ENCODE assay signal across 12 cellular contexts in the genomic region with DNA sequence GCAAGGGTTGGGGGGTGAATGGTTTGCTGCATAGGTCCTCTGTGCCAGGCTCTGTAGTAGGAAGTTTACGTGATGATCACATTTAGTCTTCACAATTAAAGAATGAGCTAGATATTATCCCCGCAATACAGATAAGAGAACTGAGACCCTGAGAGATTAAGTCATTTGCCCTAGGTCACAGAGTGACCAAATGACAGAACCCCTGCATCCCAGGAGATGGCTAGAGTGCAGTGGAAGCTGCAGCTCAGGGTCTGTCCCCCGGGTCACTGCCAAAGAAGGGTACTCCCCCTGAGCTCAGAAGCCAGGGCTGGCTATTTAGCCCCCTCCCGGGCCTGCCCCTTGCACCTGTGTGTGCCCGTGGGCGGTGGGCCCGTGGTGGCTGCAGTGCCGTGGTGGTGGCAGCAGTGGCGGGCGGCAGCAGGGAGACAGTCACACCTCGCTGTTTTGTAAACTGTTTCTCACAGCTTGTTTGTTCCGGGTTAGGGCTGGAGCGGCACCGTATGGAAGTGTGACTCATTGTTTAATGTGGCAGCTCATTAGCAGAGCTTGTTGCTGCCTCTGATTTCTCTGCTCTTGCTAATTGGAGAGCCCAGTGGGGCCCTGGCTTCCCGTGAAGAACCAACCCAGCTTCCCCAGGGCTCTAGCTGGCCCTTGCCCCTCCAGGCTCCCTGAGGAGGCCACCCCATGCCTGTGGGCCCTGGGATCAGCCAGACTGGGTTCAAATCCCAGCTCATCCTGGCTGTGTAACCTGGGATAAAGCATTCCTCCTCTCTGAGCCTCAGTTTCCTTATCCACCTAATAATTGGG. TPM values are rescaled to one million over a fixed set of nuclear protein-coding genes. Genes with fewer than 3 reads are reported as not detected.
DNase-seq lines count a peak whose midpoint lies in the region; ATAC-seq, FAIRE-seq and TF ChIP-seq lines count a peak whose summit lies in the region.
"Had no signal": no experiment of that assay in that cellular context is flagged by ENCODE, and none has a peak within 500 bp of the region (broad histone marks: within the 10 kb centered on the region; RNA-seq: fewer than 3 reads in every experiment).

No MANE protein-coding gene starts in this region.

- POLR2A ChIA-PET in endothelial cell of umbilical vein (lab: Charles Lee) (no interaction called here), Caco-2 (lab: Charles Lee) (no interaction called here)

- no peaks in the 10 kb centered on the region for H3K36me3 ChIP-seq in endothelial cell of umbilical vein (ENCODE audit: control insufficient read depth in 2 of 2, extremely low read depth in 1 of 2, insufficient read depth in 2 of 2, low read length in 2 of 2)
- no peaks in the 10 kb centered on the region for H3K36me3 ChIP-seq in Caco-2 (ENCODE audit: control insufficient read depth, insufficient read depth, low read length)

- no peaks in the 10 kb centered on the region for H3K36me3 Mint-ChIP-seq in Caco-2 (ENCODE audit: insufficient read depth, unreplicated experiment)

- H3K27me3 ChIP-seq in endothelial cell of umbilical vein (ENCODE audit: control insufficient read depth in 2 of 2, insufficient read depth in 2 of 2, low read length in 2 of 2), result peaks cover 4 to 6% of the 10 kb centered on the region in 2 experiments
- H3K27me3 ChIP-seq in Caco-2 (replicated peaks; ENCODE audit: control insufficient read depth, insufficient read depth, low read length), result no peaks in the 10 kb centered on the region

- H2AFZ ChIP-seq in endothelial cell of umbilical vein (ENCODE audit: low read depth, low read length), result peak overlapping the region; percentile 94

- no peaks in the 10 kb centered on the region for H3K79me2 ChIP-seq in endothelial cell of umbilical vein (ENCODE audit: control insufficient read depth, insufficient read depth, low read length)

- FAIRE-seq in endothelial cell of umbilical vein (lab: Jason Lieb, UNC), result peak; percentile 97
- FAIRE-seq: GM18507 had no signal

- intact Hi-C loops in endothelial cell of umbilical vein (cut with micrococcal nuclease), result loop anchor here (1.0 kb wide), 1 partner anchor 19 kb away; the partner anchor contains the start of gene FOXO6
- intact Hi-C loops in sciatic nerve (cut with DNase I), result no loop called here
- intact Hi-C loops in Caco-2 (cut with micrococcal nuclease; ENCODE audit: unreplicated experiment), result no loop called here

- H3K4me3 Mint-ChIP-seq in Caco-2 (ENCODE audit: unreplicated experiment), result no peak overlapping the region

- no peaks in the 10 kb centered on the region for H3K9me3 ChIP-seq in endothelial cell of umbilical vein (replicated peaks; ENCODE audit: control insufficient read depth, insufficient read depth, low read length)
- no peaks in the 10 kb centered on the region for H3K9me3 ChIP-seq in Caco-2

- H3K9ac ChIP-seq in endothelial cell of umbilical vein (replicated peaks; ENCODE audit: extremely low read depth, insufficient read depth, low read length), result no peak overlapping the region

- no peaks in the 10 kb centered on the region for H4K20me1 ChIP-seq in endothelial cell of umbilical vein (replicated peaks; ENCODE audit: control insufficient read depth, extremely low read depth, insufficient read depth, low read length)

- TF ChIP-seq POLR2A in endothelial cell of umbilical vein (IDR thresholded peaks at IDR 0.05; ENCODE audit: low read depth, low read length), result no peak

- no peaks in the 10 kb centered on the region for H3K4me1 Mint-ChIP-seq in Caco-2 (ENCODE audit: low read depth, unreplicated experiment)

- H3K4me1 ChIP-seq in endothelial cell of umbilical vein (ENCODE audit: control insufficient read depth, extremely low read depth, insufficient read depth, low read length) (peaks cover 15% of the 10 kb centered on the region), Caco-2 (no peaks in the 10 kb centered on the region)

- H3K4me2 ChIP-seq in endothelial cell of umbilical vein (ENCODE audit: insufficient read depth, low read length), result peak overlapping the region; percentile 66

- BruUV-seq in endothelial cell of umbilical vein (replicated peaks; lab: Mats Ljungman, UMichigan), result no TSS peak
- no TSS peak for BruUV-seq in Caco-2 (replicated peaks; lab: Mats Ljungman, UMichigan)

- no peak for TF ChIP-seq CTCF in endothelial cell of umbilical vein (IDR thresholded peaks at IDR 0.05; ENCODE audit: extremely low read depth in 1 of 2, insufficient read depth in 1 of 2, low read depth in 1 of 2, low read length in 2 of 2)
- TF ChIP-seq CTCF in Caco-2 (IDR thresholded peaks at IDR 0.05; ENCODE audit: insufficient read depth in 1 of 2, low read depth in 1 of 2, low read length in 1 of 2, severe bottlenecking in 1 of 2, unreplicated experiment in 1 of 2), result no peak

- no peaks in the 10 kb centered on the region for H3K9me1 ChIP-seq in endothelial cell of umbilical vein (replicated peaks; ENCODE audit: control insufficient read depth, extremely low read depth, insufficient read depth, low read length)

- dilution Hi-C loops in endothelial cell of umbilical vein (cut with MboI; ENCODE audit: extremely low pct_ligation_motif_present, low sequenced_read_pairs), result no loop called here

- peaks cover 10% of the 10 kb centered on the region for H3K9me3 Mint-ChIP-seq in Caco-2 (ENCODE audit: unreplicated experiment)

- H3K27ac ChIP-seq in endothelial cell of umbilical vein (ENCODE audit: insufficient read depth, low read depth, low read length), result peak overlapping the region; percentile 51

- H3K27ac Mint-ChIP-seq in Caco-2 (ENCODE audit: unreplicated experiment), result no peak overlapping the region

- H3K4me3 ChIP-seq in endothelial cell of umbilical vein (replicated peaks in 1 of 3; ENCODE audit: insufficient read depth in 1 of 3, low read depth in 1 of 3, low read length in 3 of 3) (peak overlapping the region in 1 of 3 experiments; percentile 29), Caco-2 (ENCODE audit: low read depth, low read length) (no peak overlapping the region)
- H3K4me3 ChIP-seq: lung had no signal

- no peaks in the 10 kb centered on the region for H3K27me3 Mint-ChIP-seq in Caco-2 (ENCODE audit: insufficient read depth, unreplicated experiment)

- DNase-seq in DMS153 (lab: John Stamatoyannopoulos, UW), result peak; percentile 83
- no peak for DNase-seq in DMS153 treated with DMSO at 0.1 percent for 48 hours (lab: John Stamatoyannopoulos, UW; ENCODE audit: unreplicated experiment)
- DNase-seq in NCI-H460 (ENCODE audit: extremely low read depth, low read depth), result peak; percentile 15
- peak; percentile 77 for DNase-seq in endothelial cell of umbilical vein (ENCODE audit: low read depth, low spot score)
- peak; percentile 26 for DNase-seq in sciatic nerve (ENCODE audit: low spot score)
- DNase-seq in SKM-1 treated with dmso at 0.1 percent for 144 hours (lab: John Stamatoyannopoulos, UW; ENCODE audit: unreplicated experiment), result no peak
- DNase-seq in stimulated activated CD8-positive, alpha-beta memory T cell treated with anti-CD3 and anti-CD28 coated beads, Interleukin-4, amount 100 ng/mL, for 48 hours, result no peak
- DNase-seq in Caco-2, result no peak
- DNase-seq: 8988T, NCI-H2227 treated with DMSO at 0.1 percent for 48 hours had no signal

- ATAC-seq in sciatic nerve, result no peak

- CTCF ChIA-PET in endothelial cell of umbilical vein (lab: Charles Lee), result interaction anchor here (0.9 to 3.5 kb wide), 12 partner anchors 9 to 90 kb away, joined by 3 to 18 read pairs (median 4); partner anchors contain the start of gene FOXO6
- CTCF ChIA-PET in Caco-2 (lab: Charles Lee), result no interaction called here

TF ChIP-seq in endothelial cell of umbilical vein, 7 proteins besides CTCF, POLR2A, EP300 and RAD21:
- TF ChIP-seq MYC (IDR thresholded peaks at IDR 0.05; ENCODE audit: low read depth, low read length) (no peak), FOS (IDR thresholded peaks at IDR 0.05; ENCODE audit: borderline replicate concordance, insufficient read depth, low read length) (peak; percentile 70), JUN (IDR thresholded peaks at IDR 0.05; ENCODE audit: borderline replicate concordance, insufficient read depth, insufficient read length, low read depth) (peak; percentile 59)
TF ChIP-seq in endothelial cell of umbilical vein: peak in this region for 2.

RNA-seq across cellular contexts. Expression of gene FOXO6, which starts 19.3 kb away (rescaled TPM):
- total RNA-seq in NCI-H460 (2014; rRNA removed; shearing (Covaris generic)), result 0.05 TPM in 1 of 2 replicates, not detected in the other
- polyA plus RNA-seq in NCI-H460 (2014; cell fraction: nucleus; rRNA removed), result 0.04 and 0.53 TPM in 2 replicates
- total RNA-seq in endothelial cell of umbilical vein (0.18 and 0.38 TPM in 2 replicates), sciatic nerve (1.7 TPM), Caco-2 (2022) (0.42 and 0.59 TPM in 2 replicates)
- polyA plus RNA-seq in endothelial cell of umbilical vein, result 0.04 and 0.05 TPM in 2 replicates
- polyA plus RNA-seq in endothelial cell of umbilical vein (2011; cell fraction: cytosol; rRNA removed), result 0.04 TPM in 1 of 2 replicates, not detected in the other
- polyA plus RNA-seq in endothelial cell of umbilical vein (2011; cell fraction: nucleus; rRNA removed), result 0.05 TPM in 1 of 2 replicates, not detected in the other
- polyA plus RNA-seq in endothelial cell of umbilical vein (2012), result 0.15 and 0.50 TPM in 2 replicates
- 0.19 TPM in 1 of 2 replicates, not detected in the other for polyA minus RNA-seq in endothelial cell of umbilical vein
- 0.82 TPM for polyA minus RNA-seq in endothelial cell of umbilical vein (2011; cell fraction: cytosol; rRNA and poly(A)+ RNA removed)
- polyA minus RNA-seq in endothelial cell of umbilical vein (2011; cell fraction: nucleus; rRNA and poly(A)+ RNA removed), result 0.43 TPM in 1 of 2 replicates, not detected in the other

Comparison
In these comparisons a context has a peak if more than half of its experiments do, and no peak if none do; other contexts are left out.
1. DNase-seq: peak in DMS153 (single experiment), NCI-H460 (single experiment), endothelial cell of umbilical vein (single experiment) and sciatic nerve (single experiment); none in DMS153 treated with DMSO at 0.1 percent for 48 hours (single experiment), SKM-1 treated with dmso at 0.1 percent for 144 hours (single experiment), stimulated activated CD8-positive, alpha-beta memory T cell treated with anti-CD3 and anti-CD28 coated beads, Interleukin-4, amount 100 ng/mL, for 48 hours (single experiment) and Caco-2 (0 of 2).